Comparison of ENCODE assay signal across 7 cellular contexts in genomic region chr21:28052948-28053347, GRCh38.
DNase-seq lines count a peak whose midpoint lies in the region; FAIRE-seq and TF ChIP-seq lines count a peak whose summit lies in the region.
"Not testable (repeated sequence)": the region's sequence is repeated elsewhere in the genome, so short reads cannot be mapped to it uniquely, and the experiment has no call there.

No MANE protein-coding gene starts in this region.

- not testable (repeated sequence) for H3K4me2 ChIP-seq in hepatocyte, smooth muscle cell

- not testable (repeated sequence) for H2AFZ ChIP-seq in hepatocyte; smooth muscle cell (ENCODE audit: low read depth)

- not testable (repeated sequence) for H3K4me3 Mint-ChIP-seq in endodermal cell, nephron

- H3K27ac Mint-ChIP-seq in endodermal cell (peak overlapping the region; percentile 82), nephron (peak overlapping the region; percentile 92 to 98 (median 96))

- H3K9me3 Mint-ChIP-seq in endodermal cell, nephron: not testable (repeated sequence)

- not testable (repeated sequence) for H3K9me2 ChIP-seq in hepatocyte (replicated peaks; ENCODE audit: insufficient read depth)

- not testable (repeated sequence) for H3K9ac ChIP-seq in endodermal cell (ENCODE audit: extremely low read depth, low read length, poor library complexity, severe bottlenecking); smooth muscle cell (ENCODE audit: low read depth)

- not testable (repeated sequence) for H3K27me3 Mint-ChIP-seq in endodermal cell (ENCODE audit: insufficient read depth); nephron (ENCODE audit: low read depth)

- not testable (repeated sequence) for H3F3A ChIP-seq in smooth muscle cell (ENCODE audit: low read depth)

- FAIRE-seq in TTC549 (lab: Jason Lieb, UNC) = peak; percentile 95

- H3K79me2 ChIP-seq in hepatocyte; smooth muscle cell (ENCODE audit: low read depth): not testable (repeated sequence)

- not testable (repeated sequence) for H3K27me3 ChIP-seq in endodermal cell (ENCODE audit: control insufficient read depth, insufficient read depth, low read length, poor library complexity, severe bottlenecking); hepatocyte; smooth muscle cell (ENCODE audit: low read depth)

- peaks cover 26% of the 10 kb centered on the region for H3K4me1 Mint-ChIP-seq in endodermal cell
- H3K4me1 Mint-ChIP-seq in nephron = peaks cover 63% of the 10 kb centered on the region

- H3K4me1 ChIP-seq in endodermal cell (ENCODE audit: control insufficient read depth, insufficient read depth, low read length); hepatocyte (ENCODE audit: insufficient read depth); smooth muscle cell (ENCODE audit: low read depth): not testable (repeated sequence)

- DNase-seq in AG10803 (ENCODE audit: low read depth) (peak; percentile 12), fibroblast of the aortic adventitia (ENCODE audit: low read depth) (peak; percentile 57)
- not testable (repeated sequence) for DNase-seq in endodermal cell; hepatocyte (ENCODE audit: low spot score); smooth muscle cell (lab: John Stamatoyannopoulos, UW; ENCODE audit: unreplicated experiment)

- not testable (repeated sequence) for H3K36me3 Mint-ChIP-seq in endodermal cell (ENCODE audit: low read depth); nephron (ENCODE audit: low read depth)

- H3K36me3 ChIP-seq in endodermal cell (ENCODE audit: control insufficient read depth, insufficient read depth, low read length); hepatocyte (replicated peaks; ENCODE audit: insufficient read depth, low read depth); smooth muscle cell (ENCODE audit: low read depth): not testable (repeated sequence)

- not testable (repeated sequence) for H3K9me3 ChIP-seq in endodermal cell (ENCODE audit: control insufficient read depth, low read length); hepatocyte (ENCODE audit: low read depth); smooth muscle cell (replicated peaks; ENCODE audit: low read depth)

- TF ChIP-seq CTCF in AG10803 (conservative IDR thresholded peaks at IDR 0.05; ENCODE audit: low read length); endodermal cell (conservative IDR thresholded peaks at IDR 0.05); fibroblast of the aortic adventitia (IDR thresholded peaks at IDR 0.05; ENCODE audit: insufficient read depth, low read length); hepatocyte (IDR thresholded peaks at IDR 0.05; ENCODE audit: poor library complexity); nephron (IDR thresholded peaks at IDR 0.05; ENCODE audit: unreplicated experiment in 3 of 3); smooth muscle cell (IDR thresholded peaks at IDR 0.05; ENCODE audit: borderline replicate concordance, insufficient read depth, poor library complexity, severe bottlenecking): not testable (repeated sequence)

- not testable (repeated sequence) for H4K20me1 ChIP-seq in hepatocyte (ENCODE audit: insufficient read depth, poor library complexity, severe bottlenecking); smooth muscle cell (ENCODE audit: low read depth)

- not testable (repeated sequence) for H3K4me3 ChIP-seq in AG10803 (ENCODE audit: low read length); endodermal cell (ENCODE audit: low read length); fibroblast of the aortic adventitia (ENCODE audit: low read depth, low read length); hepatocyte; smooth muscle cell

- H3K27ac ChIP-seq in endodermal cell (ENCODE audit: low read depth, low read length) = not testable (repeated sequence)
- peak overlapping the region; percentile 22 for H3K27ac ChIP-seq in hepatocyte
- peak overlapping the region; percentile 69 for H3K27ac ChIP-seq in smooth muscle cell (ENCODE audit: low read depth)

- 93% methylated on average over 1 of the region's 1 CpG; no CpG with 5 or more reads in 1 of the 2 experiments for WGBS in endodermal cell (ENCODE audit: insufficient coverage in 1 of 2, insufficient read length in 1 of 2), 2 experiments
- WGBS in hepatocyte (ENCODE audit: low lambda C conversion rate, missing lambda C conversion rate) = 52% methylated on average over 1 of the region's 1 CpG
- WGBS in smooth muscle cell (ENCODE audit: low lambda C conversion rate) = 29% methylated on average over 1 of the region's 1 CpG
